ENCODE assay signal across 10 cellular contexts in genomic region chrX:24981030-24981429, GRCh38. TPM values are rescaled to one million over a fixed set of nuclear protein-coding genes. Genes with fewer than 3 reads are reported as not detected.
"Had no signal": no experiment of that assay in that cellular context is flagged by ENCODE, and none has a peak within 500 bp of the region (broad histone marks: within the 10 kb centered on the region; RNA-seq: fewer than 3 reads in every experiment).

No MANE protein-coding gene starts in this region.

- H3K4me3 Mint-ChIP-seq: GM23338, H9 had no signal

- H3K27ac Mint-ChIP-seq: GM23338, H9 had no signal

- H3K4me3 ChIP-seq: GM23338, K562 had no signal

- H3K9me3 Mint-ChIP-seq: GM23338, H9 had no signal

- FAIRE-seq: H1, H54, HTR-8/SVneo, K562 had no signal

- ATAC-seq: GM23338, K562 had no signal

- DNase-seq: H9, HCEC 1CT, IMR-90, KG1 had no signal

- H3K4me2 ChIP-seq: GM23338 had no signal

RNA-seq across cellular contexts. Expression of gene ARX, which starts 34.7 kb away (rescaled TPM):
- total RNA-seq: GM23338, H1, HT-29, IMR-90, K562 had no signal
- polyA plus RNA-seq: H1, IMR-90 had no signal
